39 cellular contexts compared by ENCODE assay signal in genomic region chr19:620166-620862, GRCh38. TPM values are rescaled to one million over a fixed set of nuclear protein-coding genes. Genes with fewer than 3 reads are reported as not detected.
"Had no signal": no experiment of that assay in that cellular context is flagged by ENCODE, and none has a peak within 500 bp of the region (broad histone marks: within the 10 kb centered on the region; RNA-seq: fewer than 3 reads in every experiment).

No MANE protein-coding gene starts in this region.

- DNase-seq: activated B cell treated with CpG ODN at 0.5 μM for 24 hours; activated CD4-positive, alpha-beta memory T cell treated with anti-CD3 and anti-CD28 coated beads for 36 hours; activated CD4-positive, alpha-beta T cell treated with anti-CD3 and anti-CD28 coated beads for 4 hours; activated CD4-positive, alpha-beta T cell treated with anti-CD3 and anti-CD28 coated beads, Interleukin-2, amount 10 ng/mL, durations not matched to agents 24 days and 14 days; activated CD4-positive, alpha-beta T cell treated with anti-CD3 and anti-CD28 coated beads, Interleukin-2, amount 50 U/mL, for 1 hour; activated CD4-positive, alpha-beta T cell treated with anti-CD3 and anti-CD28 coated beads, Interleukin-2, amount 50 U/mL, for 4 hours; activated CD4-positive, CD25-positive, alpha-beta regulatory T cell treated with anti-CD3 and anti-CD28 coated beads, Interleukin-2, amount 50 U/mL, for 72 hours; activated CD8-positive, alpha-beta memory T cell treated with anti-CD3 and anti-CD28 coated beads, Interleukin-2, amount 50 U/mL, for 4 hours; activated CD8-positive, alpha-beta T cell treated with anti-CD3 and anti-CD28 coated beads for 36 hours; activated effector memory CD4-positive, alpha-beta T cell treated with anti-CD3 and anti-CD28 coated beads, Interleukin-2, amount 50 U/mL, for 16 hours; activated gamma-delta T cell treated with Interleukin-2 at 50 U/mL for 16 hours; activated naive CD4-positive, alpha-beta T cell; activated naive CD4-positive, alpha-beta T cell treated with anti-CD3 and anti-CD28 coated beads for 36 hours; activated naive CD4-positive, alpha-beta T cell treated with anti-CD3 and anti-CD28 coated beads, Interleukin-2, amount 50 U/mL, for 16 hours; activated naive CD8-positive, alpha-beta T cell treated with anti-CD3 and anti-CD28 coated beads for 36 hours; activated T-cell treated with anti-CD3 and anti-CD28 coated beads for 4 hours; activated T-cell treated with anti-CD3 and anti-CD28 coated beads, Interleukin-2, amount 50 U/mL, for 1 hour; activated T-cell treated with anti-CD3 and anti-CD28 coated beads, Interleukin-2, amount 50 U/mL, for 4 hours; activated T-cell treated with anti-CD3 and anti-CD28 coated beads, Interleukin-2, amount 50 U/mL, for 72 hours; adrenal gland; amniotic stem cell; aorta; body of pancreas; brain microvascular endothelial cell; central memory CD4-positive, alpha-beta T cell; T-helper 1 cell; T-helper 2 cell; T-helper 9 cell had no signal

- ATAC-seq: activated CD8-positive, alpha-beta T cell treated with anti-CD3 and anti-CD28 coated beads for 36 hours; activated naive CD4-positive, alpha-beta T cell treated with anti-CD3 and anti-CD28 coated beads, Interleukin-2, amount 50 U/mL, for 72 hours; activated T-cell treated with anti-CD3 and anti-CD28 coated beads, Interleukin-2, amount 50 U/mL, for 4 hours; activated T-cell treated with anti-CD3 and anti-CD28 coated beads, Interleukin-2, amount 50 U/mL, for 72 hours; activated T-helper 17 cell treated with anti-CD3 and anti-CD28 coated beads, Interleukin-2, amount 50 U/mL, for 72 hours; body of pancreas had no signal

- H3K36me3 ChIP-seq: breast epithelium had no signal

- H3K4me1 Mint-ChIP-seq: activated T-helper 17 cell treated with anti-CD3 and anti-CD28 coated beads, Interleukin-2, amount 50 U/mL, for 72 hours had no signal

- H3K27ac ChIP-seq: adrenal gland, body of pancreas, brain microvascular endothelial cell, breast epithelium, VCaP had no signal

- H3K4me3 ChIP-seq: adrenal gland, body of pancreas, breast epithelium had no signal

- H3K4me1 ChIP-seq: adrenal gland, body of pancreas, breast epithelium had no signal

- H3K9me3 Mint-ChIP-seq: activated B cell treated with CpG ODN at 0.5 μM for 24 hours; activated CD4-positive, alpha-beta memory T cell treated with anti-CD3 and anti-CD28 coated beads for 36 hours; activated CD4-positive, alpha-beta T cell treated with anti-CD3 and anti-CD28 coated beads, Interleukin-2, amount 10 ng/mL, durations not matched to agents 24 days and 14 days; activated CD8-positive, alpha-beta T cell treated with anti-CD3 and anti-CD28 coated beads for 36 hours; activated naive CD4-positive, alpha-beta T cell treated with anti-CD3 and anti-CD28 coated beads for 36 hours; activated naive CD4-positive, alpha-beta T cell treated with anti-CD3 and anti-CD28 coated beads, Interleukin-2, amount 50 U/mL, for 72 hours; activated naive CD8-positive, alpha-beta T cell treated with anti-CD3 and anti-CD28 coated beads for 36 hours; activated T-cell treated with anti-CD3 and anti-CD28 coated beads, Interleukin-2, amount 50 U/mL, for 4 hours; activated T-cell treated with anti-CD3 and anti-CD28 coated beads, Interleukin-2, amount 50 U/mL, for 72 hours; activated T-helper 1 cell treated with anti-CD3 and anti-CD28 coated beads, Interleukin-12 subunit alpha, Interleukin-12 subunit beta, Interleukin-2, Interleukin-4 antibody, amounts not matched to agents 30 ng/mL and 10 ng/mL and 1 ng/mL, durations not matched to agents 14 hours and 24 hours and 36 hours; activated T-helper 17 cell treated with anti-CD3 and anti-CD28 coated beads, Interleukin-2, amount 50 U/mL, for 72 hours; T-helper 1 cell treated with Interleukin-12 subunit alpha and Interleukin-12 subunit beta and Interleukin-4 antibody, amounts not matched to agents 30 μg/mL and 1 μg/mL, for 36 hours; T-helper 2 cell treated with Interferon-gamma antibody and Interleukin-4, amounts not matched to agents 5 μg/mL and 100 μg/mL, for 36 hours had no signal

- H3K4me3 Mint-ChIP-seq: activated B cell treated with CpG ODN at 0.5 μM for 24 hours; activated CD4-positive, alpha-beta memory T cell treated with anti-CD3 and anti-CD28 coated beads for 36 hours; activated CD4-positive, alpha-beta T cell treated with anti-CD3 and anti-CD28 coated beads, Interleukin-2, amount 10 ng/mL, durations not matched to agents 24 days and 14 days; activated CD8-positive, alpha-beta T cell treated with anti-CD3 and anti-CD28 coated beads for 36 hours; activated naive CD4-positive, alpha-beta T cell treated with anti-CD3 and anti-CD28 coated beads for 36 hours; activated naive CD8-positive, alpha-beta T cell treated with anti-CD3 and anti-CD28 coated beads for 36 hours; activated T-cell treated with anti-CD3 and anti-CD28 coated beads, Interleukin-2, amount 50 U/mL, for 4 hours; activated T-cell treated with anti-CD3 and anti-CD28 coated beads, Interleukin-2, amount 50 U/mL, for 72 hours; activated T-helper 1 cell treated with anti-CD3 and anti-CD28 coated beads, Interleukin-12 subunit alpha, Interleukin-12 subunit beta, Interleukin-2, Interleukin-4 antibody, amounts not matched to agents 30 ng/mL and 10 ng/mL and 1 ng/mL, durations not matched to agents 14 hours and 24 hours and 36 hours; activated T-helper 17 cell treated with anti-CD3 and anti-CD28 coated beads, Interleukin-2, amount 50 U/mL, for 72 hours; T-helper 1 cell treated with Interleukin-12 subunit alpha and Interleukin-12 subunit beta and Interleukin-4 antibody, amounts not matched to agents 30 μg/mL and 1 μg/mL, for 36 hours; T-helper 2 cell treated with Interferon-gamma antibody and Interleukin-4, amounts not matched to agents 5 μg/mL and 100 μg/mL, for 36 hours had no signal

- FAIRE-seq: astrocyte, TTC549 had no signal

- H3K27me3 ChIP-seq: adrenal gland, body of pancreas, brain microvascular endothelial cell, breast epithelium had no signal

- H3K9me3 ChIP-seq: adrenal gland, body of pancreas, breast epithelium had no signal

- H3K27ac Mint-ChIP-seq: activated B cell treated with CpG ODN at 0.5 μM for 24 hours; activated CD4-positive, alpha-beta memory T cell treated with anti-CD3 and anti-CD28 coated beads for 36 hours; activated CD4-positive, alpha-beta T cell treated with anti-CD3 and anti-CD28 coated beads, Interleukin-2, amount 10 ng/mL, durations not matched to agents 24 days and 14 days; activated CD8-positive, alpha-beta T cell treated with anti-CD3 and anti-CD28 coated beads for 36 hours; activated naive CD4-positive, alpha-beta T cell treated with anti-CD3 and anti-CD28 coated beads for 36 hours; activated naive CD4-positive, alpha-beta T cell treated with anti-CD3 and anti-CD28 coated beads, Interleukin-2, amount 50 U/mL, for 72 hours; activated naive CD8-positive, alpha-beta T cell treated with anti-CD3 and anti-CD28 coated beads for 36 hours; activated T-cell treated with anti-CD3 and anti-CD28 coated beads, Interleukin-2, amount 50 U/mL, for 72 hours; activated T-helper 1 cell treated with anti-CD3 and anti-CD28 coated beads, Interleukin-12 subunit alpha, Interleukin-12 subunit beta, Interleukin-2, Interleukin-4 antibody, amounts not matched to agents 30 ng/mL and 10 ng/mL and 1 ng/mL, durations not matched to agents 14 hours and 24 hours and 36 hours; activated T-helper 17 cell treated with anti-CD3 and anti-CD28 coated beads, Interleukin-2, amount 50 U/mL, for 72 hours; T-helper 1 cell treated with Interleukin-12 subunit alpha and Interleukin-12 subunit beta and Interleukin-4 antibody, amounts not matched to agents 30 μg/mL and 1 μg/mL, for 36 hours; T-helper 2 cell treated with Interferon-gamma antibody and Interleukin-4, amounts not matched to agents 5 μg/mL and 100 μg/mL, for 36 hours had no signal

- H3K27me3 Mint-ChIP-seq: activated CD4-positive, alpha-beta memory T cell treated with anti-CD3 and anti-CD28 coated beads for 36 hours; activated CD8-positive, alpha-beta T cell treated with anti-CD3 and anti-CD28 coated beads for 36 hours; activated T-helper 17 cell treated with anti-CD3 and anti-CD28 coated beads, Interleukin-2, amount 50 U/mL, for 72 hours had no signal

RNA-seq across cellular contexts. Expression of gene FGF22, which starts 19.4 kb away (rescaled TPM):
- total RNA-seq: activated CD4-positive, alpha-beta T cell treated with anti-CD3 and anti-CD28 coated beads, Interleukin-2, amount 10 ng/mL, durations not matched to agents 24 days and 14 days; activated CD8-positive, alpha-beta memory T cell treated with anti-CD3 and anti-CD28 coated beads for 36 hours; activated naive CD4-positive, alpha-beta T cell treated with anti-CD3 and anti-CD28 coated beads for 36 hours; activated naive CD4-positive, alpha-beta T cell treated with anti-CD3 and anti-CD28 coated beads, Interleukin-2, amount 50 U/mL, for 72 hours; activated naive CD8-positive, alpha-beta T cell treated with anti-CD3 and anti-CD28 coated beads for 36 hours; activated T-cell treated with anti-CD3 and anti-CD28 coated beads, Interleukin-2, amount 50 U/mL, for 4 hours; activated T-cell treated with anti-CD3 and anti-CD28 coated beads, Interleukin-2, amount 50 U/mL, for 72 hours; activated T-helper 1 cell treated with anti-CD3 and anti-CD28 coated beads, Interleukin-12 subunit alpha, Interleukin-12 subunit beta, Interleukin-2, Interleukin-4 antibody, amounts not matched to agents 30 ng/mL and 10 ng/mL and 1 ng/mL, durations not matched to agents 14 hours and 24 hours and 36 hours; body of pancreas; cardiac septum had no signal
